12 cellular contexts compared by ENCODE assay signal in genomic region chr10:3773465-3774017, GRCh38. TPM values are rescaled to one million over a fixed set of nuclear protein-coding genes. Genes with fewer than 3 reads are reported as not detected.
A peak's percentile ranks its signal among the peaks of the same experiment; 100 is the strongest.
DNase-seq lines count a peak whose midpoint lies in the region; ATAC-seq and TF ChIP-seq lines count a peak whose summit lies in the region.
"Had no signal": no experiment of that assay in that cellular context is flagged by ENCODE, and none has a peak within 500 bp of the region (broad histone marks: within the 10 kb centered on the region; RNA-seq: fewer than 3 reads in every experiment).

No MANE protein-coding gene starts in this region.

- H3K4me3 ChIP-seq in cardiac fibroblast (replicated peaks in 1 of 2; ENCODE audit: low read depth in 2 of 2, low read length in 2 of 2), result no peak overlapping the region
- H3K4me3 ChIP-seq in vagina, result no peak overlapping the region
- H3K4me3 ChIP-seq: thyroid gland had no signal

- no peak for ATAC-seq in activated T-cell treated with anti-CD3 and anti-CD28 coated beads, Interleukin-2, amount 50 U/mL, for 72 hours (replicated peaks in 1 of 2)

- intact Hi-C loops in vagina (cut with DNase I), result no loop called here

- no peaks in the 10 kb centered on the region for H3K27me3 Mint-ChIP-seq in activated T-cell treated with anti-CD3 and anti-CD28 coated beads, Interleukin-2, amount 50 U/mL, for 72 hours (ENCODE audit: low read depth)
- H3K27me3 Mint-ChIP-seq: activated naive CD8-positive, alpha-beta T cell treated with anti-CD3 and anti-CD28 coated beads, Interleukin-2, amount 10 ng/mL, durations not matched to agents 7 days and 5 days had no signal

- peaks cover 0 to 25% of the 10 kb centered on the region in 2 donors for H3K36me3 ChIP-seq in vagina

- H3K27me3 ChIP-seq in vagina, result no peaks in the 10 kb centered on the region
- H3K27me3 ChIP-seq: thyroid gland had no signal

- DNase-seq in activated T-cell treated with anti-CD3 and anti-CD28 coated beads, Interleukin-2, amount 50 U/mL, for 72 hours, result no peak
- no peak for DNase-seq in activated T-cell treated with anti-CD3 and anti-CD28 coated beads for 4 hours
- DNase-seq in cardiac fibroblast (ENCODE audit: low read depth in 2 of 2), result peak; percentile 28 to 81
- DNase-seq in islet precursor cell, result peak; percentile 53
- peak in 1 of 2 donors; percentile 47 for DNase-seq in vagina (ENCODE audit: extremely low spot score in 2 of 2)
- no peak for DNase-seq in stimulated activated naive CD4-positive, alpha-beta T cell (lab: John Stamatoyannopoulos, UW)
- DNase-seq in cerebellum (ENCODE audit: low spot score), result no peak
- DNase-seq in NCI-H2227 (lab: John Stamatoyannopoulos, UW; ENCODE audit: unreplicated experiment), result no peak
- DNase-seq: activated naive CD8-positive, alpha-beta T cell treated with anti-CD3 and anti-CD28 coated beads, Interleukin-2, amount 10 ng/mL, durations not matched to agents 7 days and 5 days; NCI-H2107; thyroid gland had no signal

- peaks cover 33% of the 10 kb centered on the region for H3K4me1 Mint-ChIP-seq in activated T-cell treated with anti-CD3 and anti-CD28 coated beads, Interleukin-2, amount 50 U/mL, for 72 hours (ENCODE audit: low read depth)

- H3K27ac Mint-ChIP-seq in activated T-cell treated with anti-CD3 and anti-CD28 coated beads, Interleukin-2, amount 50 U/mL, for 72 hours, result peak overlapping the region; percentile 61
- H3K27ac Mint-ChIP-seq: T-helper 2 cell treated with Interferon-gamma antibody and Interleukin-4, amounts not matched to agents 5 μg/mL and 100 μg/mL, for 36 hours had no signal

- H3K4me1 ChIP-seq in vagina, result peaks cover 45% of the 10 kb centered on the region

- no peaks in the 10 kb centered on the region for H3K9me3 Mint-ChIP-seq in activated T-cell treated with anti-CD3 and anti-CD28 coated beads, Interleukin-2, amount 50 U/mL, for 72 hours
- H3K9me3 Mint-ChIP-seq: T-helper 2 cell treated with Interferon-gamma antibody and Interleukin-4, amounts not matched to agents 5 μg/mL and 100 μg/mL, for 36 hours had no signal

- no peak for TF ChIP-seq POLR2A in vagina (IDR thresholded peaks at IDR 0.05)

- no peak for TF ChIP-seq CTCF in cardiac fibroblast (IDR thresholded peaks at IDR 0.05; ENCODE audit: low read depth, low read length)
- no peak for TF ChIP-seq CTCF in vagina (IDR thresholded peaks at IDR 0.05)

- H3K4me3 Mint-ChIP-seq in activated T-cell treated with anti-CD3 and anti-CD28 coated beads, Interleukin-2, amount 50 U/mL, for 72 hours, result no peak overlapping the region
- H3K4me3 Mint-ChIP-seq: activated naive CD8-positive, alpha-beta T cell treated with anti-CD3 and anti-CD28 coated beads, Interleukin-2, amount 10 ng/mL, durations not matched to agents 7 days and 5 days; T-helper 2 cell treated with Interferon-gamma antibody and Interleukin-4, amounts not matched to agents 5 μg/mL and 100 μg/mL, for 36 hours had no signal

- peak overlapping the region; percentile 99 for H3K27ac ChIP-seq in vagina

- peaks cover 14 to 28% of the 10 kb centered on the region in 2 donors for H3K36me3 Mint-ChIP-seq in activated T-cell treated with anti-CD3 and anti-CD28 coated beads, Interleukin-2, amount 50 U/mL, for 72 hours (ENCODE audit: insufficient read depth in 2 of 2)

- no peaks in the 10 kb centered on the region for H3K9me3 ChIP-seq in vagina
- H3K9me3 ChIP-seq: thyroid gland had no signal

RNA-seq across cellular contexts. Expression of gene KLF6, which starts 11.5 kb away (rescaled TPM):
- 100 to 1,000 TPM; 184 to 240 TPM for total RNA-seq in activated T-cell treated with anti-CD3 and anti-CD28 coated beads, Interleukin-2, amount 50 U/mL, for 72 hours
- total RNA-seq in vagina, result 145 TPM
- total RNA-seq in cerebellum, result 35.0 TPM

Comparison
In these comparisons a context has a peak if more than half of its experiments do, and no peak if none do; other contexts are left out.
1. DNase-seq: peak in cardiac fibroblast (2 of 2) and islet precursor cell (single experiment); none in activated T-cell treated with anti-CD3 and anti-CD28 coated beads, Interleukin-2, amount 50 U/mL, for 72 hours (0 of 2), activated T-cell treated with anti-CD3 and anti-CD28 coated beads for 4 hours (single experiment), stimulated activated naive CD4-positive, alpha-beta T cell (0 of 6), cerebellum (single experiment) and NCI-H2227 (single experiment).